8 cellular contexts compared by ENCODE assay signal in the genomic region with DNA sequence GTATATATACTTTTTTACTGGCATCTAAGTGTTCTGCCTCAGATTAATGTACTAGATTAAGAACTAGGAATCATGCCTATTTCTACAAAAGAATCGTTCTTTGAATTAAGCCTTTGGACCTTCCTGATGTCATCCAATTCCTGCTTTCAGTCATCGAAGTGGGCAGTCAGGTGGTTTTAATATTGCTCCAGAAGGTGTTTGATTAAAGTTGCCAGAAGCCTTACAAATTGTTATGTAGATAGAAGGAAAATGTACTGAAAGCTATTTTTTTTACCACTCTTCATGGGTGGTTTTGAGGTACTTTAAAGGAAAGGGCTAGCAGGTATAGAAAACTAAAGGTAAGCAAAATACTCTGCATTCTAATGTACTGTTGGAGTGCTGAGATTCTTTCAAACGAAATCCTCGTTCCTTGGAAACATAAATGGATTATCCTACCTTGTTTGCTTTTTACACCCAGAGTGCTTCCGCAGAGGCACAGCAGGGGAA. TPM values are rescaled to one million over a fixed set of nuclear protein-coding genes. Genes with fewer than 3 reads are reported as not detected.
DNase-seq lines count a peak whose midpoint lies in the region; ATAC-seq and TF ChIP-seq lines count a peak whose summit lies in the region.

No MANE protein-coding gene starts in this region.

- H3K4me3 ChIP-seq in GM12865 (ENCODE audit: low read depth, low read length) = peak overlapping the region; percentile 87

- peaks cover 11% of the 10 kb centered on the region for H3K36me3 Mint-ChIP-seq in effector memory CD8-positive, alpha-beta T cell (ENCODE audit: insufficient read depth)
- no peaks in the 10 kb centered on the region for H3K36me3 Mint-ChIP-seq in neural crest cell (ENCODE audit: low read depth)

- H3K27ac Mint-ChIP-seq in effector memory CD8-positive, alpha-beta T cell = peak overlapping the region; percentile 98 to 99
- H3K27ac Mint-ChIP-seq in neural crest cell (ENCODE audit: unreplicated experiment) = peak overlapping the region; percentile 97

- DNase-seq in GM12865 (ENCODE audit: low read depth) (peak; percentile 41), NCI-H82 treated with DMSO at 0.1 percent for 48 hours (lab: John Stamatoyannopoulos, UW; ENCODE audit: unreplicated experiment) (peak; percentile 83), neural crest cell (ENCODE audit: low read depth, low spot score) (no peak), NCI-H2107 treated with DMSO at 0.1 percent for 48 hours (lab: John Stamatoyannopoulos, UW; ENCODE audit: unreplicated experiment) (no peak), omental fat pad (ENCODE audit: low spot score) (no peak), SK-N-DZ (ENCODE audit: low spot score) (no peak)
- no peak for DNase-seq in effector memory CD8-positive, alpha-beta T cell

- no peak for ATAC-seq in effector memory CD8-positive, alpha-beta T cell (replicated peaks)
- ATAC-seq in GM21737 (IDR thresholded peaks at IDR 0.05; ENCODE audit: unreplicated experiment) (no peak), omental fat pad (ENCODE audit: low FRiP score) (no peak)

- peaks cover 31 to 36% of the 10 kb centered on the region in 2 donors for H3K4me1 Mint-ChIP-seq in effector memory CD8-positive, alpha-beta T cell (ENCODE audit: low read depth in 2 of 2)
- H3K4me1 Mint-ChIP-seq in neural crest cell = peaks cover 19% of the 10 kb centered on the region

- no peaks in the 10 kb centered on the region for H3K9me3 Mint-ChIP-seq in effector memory CD8-positive, alpha-beta T cell
- no peaks in the 10 kb centered on the region for H3K9me3 Mint-ChIP-seq in neural crest cell

- H3K4me3 Mint-ChIP-seq in effector memory CD8-positive, alpha-beta T cell = peak overlapping the region; percentile 92 to 96
- H3K4me3 Mint-ChIP-seq in neural crest cell = peak overlapping the region; percentile 96

- TF ChIP-seq CTCF in GM12865 (IDR thresholded peaks at IDR 0.05; ENCODE audit: insufficient read depth, low read depth, low read length, missing control alignments) (no peak), neural crest cell (conservative IDR thresholded peaks at IDR 0.05) (no peak), omental fat pad (IDR thresholded peaks at IDR 0.05) (no peak)

- no peaks in the 10 kb centered on the region for H3K27me3 Mint-ChIP-seq in effector memory CD8-positive, alpha-beta T cell
- H3K27me3 Mint-ChIP-seq in neural crest cell (ENCODE audit: low read depth) = no peaks in the 10 kb centered on the region

RNA-seq across cellular contexts. Expression of gene CTBS, which starts 0.7 kb away (rescaled TPM):
- total RNA-seq in neural crest cell (3.6 and 3.8 TPM in 2 replicates), omental fat pad (10 to 100 TPM; 12.2 to 23.5 (median 16.4) TPM)
- polyA plus RNA-seq in SK-N-DZ (2014; cell fraction: cytosol; rRNA removed) = 6.8 and 7.5 TPM in 2 replicates
- 2.8 and 3.4 TPM in 2 replicates for polyA plus RNA-seq in SK-N-DZ (2014; cell fraction: nucleus; rRNA removed)

Comparison
In these comparisons a context has a peak if more than half of its experiments do, and no peak if none do; other contexts are left out.
1. DNase-seq: peak in GM12865 (single experiment) and NCI-H82 treated with DMSO at 0.1 percent for 48 hours (single experiment); none in effector memory CD8-positive, alpha-beta T cell (0 of 3), neural crest cell (single experiment), NCI-H2107 treated with DMSO at 0.1 percent for 48 hours (single experiment), omental fat pad (single experiment) and SK-N-DZ (single experiment).